22 cellular contexts compared by ENCODE assay signal in the genomic region with DNA sequence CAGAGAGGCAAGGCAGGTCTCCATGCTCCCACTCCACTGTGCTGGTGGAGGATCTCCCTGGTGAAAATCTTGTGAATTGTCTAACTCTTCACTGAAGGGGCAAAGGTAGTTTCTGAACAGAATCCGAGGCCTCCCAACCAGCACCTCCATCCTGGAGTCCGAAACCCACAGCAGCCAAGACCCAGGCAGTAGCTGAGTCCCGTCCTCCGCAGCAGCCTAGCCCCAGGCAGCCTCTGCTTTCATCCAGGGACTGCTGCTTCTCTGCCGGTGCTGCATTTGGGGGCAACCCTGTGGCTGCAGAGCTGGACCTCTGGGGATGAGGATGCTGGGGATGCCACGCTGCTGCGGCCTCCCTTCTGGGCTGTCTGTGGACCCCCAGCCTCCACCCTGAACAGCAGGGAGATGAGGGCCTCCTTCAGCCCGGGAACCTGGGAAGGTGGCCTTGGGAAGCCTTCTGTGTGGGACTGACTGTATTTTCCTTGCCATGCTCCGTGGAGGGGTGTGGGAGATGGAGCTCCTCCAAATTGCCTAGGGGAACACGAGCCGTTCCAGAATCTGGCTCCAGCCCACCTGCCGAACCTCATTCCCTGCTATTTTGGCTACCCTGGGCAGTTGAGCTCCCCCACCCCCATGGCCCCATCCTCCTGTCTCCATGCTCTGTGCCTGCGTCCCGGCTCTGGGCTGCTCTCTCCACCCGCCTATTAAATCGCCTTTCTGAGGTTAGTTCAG. TPM values are rescaled to one million over a fixed set of nuclear protein-coding genes. Genes with fewer than 3 reads are reported as not detected.
A peak's percentile ranks its signal among the peaks of the same experiment; 100 is the strongest.
DNase-seq lines count a peak whose midpoint lies in the region; ATAC-seq, FAIRE-seq and TF ChIP-seq lines count a peak whose summit lies in the region.
"Had no signal": no experiment of that assay in that cellular context is flagged by ENCODE, and none has a peak within 500 bp of the region (broad histone marks: within the 10 kb centered on the region; RNA-seq: fewer than 3 reads in every experiment).

No MANE protein-coding gene starts in this region.

- in situ Hi-C loops in gastrocnemius medialis (cut with MboI; ENCODE audit: low sequenced_read_pairs in 4 of 4), result loop anchor here (5.0 to 25.0 kb wide), 2 partner anchors 105 to 445 kb away; a partner anchor contains a TSS

- no peak overlapping the region for H3K4me2 ChIP-seq in H1 (ENCODE audit: insufficient read depth in 1 of 2, low read depth in 2 of 2, low read length in 2 of 2)
- H3K4me2 ChIP-seq in MM.1S (ENCODE audit: low read depth, low read length), result no peak overlapping the region

- H3K4me1 Mint-ChIP-seq in MCF 10A (ENCODE audit: insufficient read depth, unreplicated experiment) (peaks cover 7% of the 10 kb centered on the region), natural killer cell (peaks cover 0 to 6% of the 10 kb centered on the region in 2 donors)

- H3K79me1 ChIP-seq in H1 (ENCODE audit: low read depth, low read length), result no peaks in the 10 kb centered on the region

- H3F3A ChIP-seq in MM.1S (ENCODE audit: insufficient read depth, low read length), result no peaks in the 10 kb centered on the region

- H3K27me3 ChIP-seq in breast epithelium (no peaks in the 10 kb centered on the region), H1 (replicated peaks in 1 of 4; ENCODE audit: control insufficient read depth in 3 of 4, extremely low read depth in 1 of 4, insufficient read depth in 3 of 4, low read length in 3 of 4) (no peaks in the 10 kb centered on the region), gastrocnemius medialis (no peaks in the 10 kb centered on the region), MM.1S (replicated peaks; ENCODE audit: insufficient read depth, low read length) (no peaks in the 10 kb centered on the region)
- H3K27me3 ChIP-seq: neural progenitor cell, upper lobe of right lung had no signal

- no peak overlapping the region for H4K91ac ChIP-seq in H1 (replicated peaks; ENCODE audit: insufficient read length, low read length)

- H3K36me3 Mint-ChIP-seq in MCF 10A (ENCODE audit: insufficient read depth, unreplicated experiment) (no peaks in the 10 kb centered on the region), natural killer cell (no peaks in the 10 kb centered on the region)
- H3K36me3 Mint-ChIP-seq: activated naive CD4-positive, alpha-beta T cell treated with anti-CD3 and anti-CD28 coated beads, Interleukin-2, amount 50 U/mL, for 24 hours; memory B cell had no signal

- H2BK120ac ChIP-seq in H1 (replicated peaks; ENCODE audit: low read depth, low read length), result no peak overlapping the region

- TF ChIP-seq RAD21 in H1 (IDR thresholded peaks at IDR 0.05 in 1 of 2, conservative IDR thresholded peaks at IDR 0.05 in 1 of 2; ENCODE audit: low read depth in 2 of 2, low read length in 2 of 2), result no peak

- H3K79me2 ChIP-seq in H1 (ENCODE audit: control insufficient read depth in 1 of 2, insufficient read depth in 2 of 2, low read length in 2 of 2) (no peaks in the 10 kb centered on the region), MM.1S (ENCODE audit: low read length) (no peaks in the 10 kb centered on the region)

- DNase-seq in breast epithelium (ENCODE audit: low spot score in 2 of 2) (no peak), MCF 10A (ENCODE audit: unreplicated experiment) (no peak), H1 (ENCODE audit: low read depth in 1 of 2, low spot score in 2 of 2) (peak in 1 of 2 experiments; percentile 56), gastrocnemius medialis (no peak), natural killer cell (no peak), MM.1S (no peak)
- DNase-seq: NCI-H226, T1000, upper lobe of right lung had no signal

- H4K8ac ChIP-seq in H1 (ENCODE audit: extremely low read depth, insufficient read depth, low read length), result peak overlapping the region; percentile 20

- H2BK15ac ChIP-seq in H1 (ENCODE audit: low read length), result no peak overlapping the region

- no peak overlapping the region for H2AK5ac ChIP-seq in H1 (ENCODE audit: low read depth, low read length)

- H3K9me3 ChIP-seq in breast epithelium (no peaks in the 10 kb centered on the region), H1 (ENCODE audit: insufficient read depth in 2 of 2, low read depth in 1 of 2, low read length in 1 of 2) (no peaks in the 10 kb centered on the region), gastrocnemius medialis (no peaks in the 10 kb centered on the region), MM.1S (replicated peaks; ENCODE audit: insufficient read depth, low read length) (no peaks in the 10 kb centered on the region)
- H3K9me3 ChIP-seq: upper lobe of right lung had no signal

- H3K9me2 ChIP-seq in MM.1S (replicated peaks; ENCODE audit: insufficient read depth, low read length), result no peaks in the 10 kb centered on the region

- H3K18ac ChIP-seq in H1 (ENCODE audit: extremely low read depth, low read length), result no peak overlapping the region

- no peak overlapping the region for H2BK5ac ChIP-seq in H1 (ENCODE audit: low read depth, low read length)

- no peak overlapping the region for H3K27ac Mint-ChIP-seq in MCF 10A (ENCODE audit: low read depth, unreplicated experiment)
- H3K27ac Mint-ChIP-seq in natural killer cell, result no peak overlapping the region
- H3K27ac Mint-ChIP-seq: activated naive CD4-positive, alpha-beta T cell treated with anti-CD3 and anti-CD28 coated beads, Interleukin-2, amount 50 U/mL, for 24 hours; CD4-positive, alpha-beta T cell; effector memory CD8-positive, alpha-beta T cell; memory B cell had no signal

- no peak for TF ChIP-seq EP300 in H1 (IDR thresholded peaks at IDR 0.05; ENCODE audit: borderline replicate concordance in 1 of 2, low read depth in 2 of 2, low read length in 2 of 2)

- ATAC-seq in gastrocnemius medialis, result peak in 1 of 2 donors; percentile 3
- ATAC-seq in natural killer cell, result no peak
- no peak for ATAC-seq in GM19452 (IDR thresholded peaks at IDR 0.05; ENCODE audit: unreplicated experiment)
- ATAC-seq in HG02571 (IDR thresholded peaks at IDR 0.05; ENCODE audit: unreplicated experiment), result no peak

- H3K56ac ChIP-seq in H1 (replicated peaks; ENCODE audit: insufficient read length, low read depth, low read length), result no peak overlapping the region

- no peak overlapping the region for H4K5ac ChIP-seq in H1 (ENCODE audit: insufficient read length, low read depth, low read length)

- 78% methylated on average over 14 of the region's 16 CpGs; no CpG with 5 or more reads in 1 of the 2 experiments for WGBS in H1 (ENCODE audit: extremely low coverage in 1 of 2, insufficient coverage in 1 of 2, insufficient read length in 1 of 2, insufficient replicate concordance in 2 of 2, low coverage in 1 of 2, low lambda C conversion rate in 2 of 2, missing lambda C conversion rate in 1 of 2), 2 experiments

- no peak overlapping the region for H3K4ac ChIP-seq in H1 (replicated peaks; ENCODE audit: insufficient read length, low read depth, low read length)

- no peak for TF ChIP-seq CTCF in breast epithelium (IDR thresholded peaks at IDR 0.05)
- no peak for TF ChIP-seq CTCF in MCF 10A (IDR thresholded peaks at IDR 0.05; ENCODE audit: unreplicated experiment)
- TF ChIP-seq CTCF in H1 (IDR thresholded peaks at IDR 0.05; ENCODE audit: control extremely low read depth in 1 of 3, insufficient read depth in 1 of 3, low read depth in 1 of 3, low read length in 3 of 3), result no peak
- no peak for TF ChIP-seq CTCF in gastrocnemius medialis (IDR thresholded peaks at IDR 0.05 in 4 of 5, conservative IDR thresholded peaks at IDR 0.05 in 1 of 5)
- TF ChIP-seq CTCF in natural killer cell (IDR thresholded peaks at IDR 0.05), result no peak
- TF ChIP-seq CTCF in MM.1S (IDR thresholded peaks at IDR 0.05; ENCODE audit: low read length), result no peak

- no peak overlapping the region for H2BK20ac ChIP-seq in H1 (ENCODE audit: low read length)

- no peak overlapping the region for H2BK12ac ChIP-seq in H1 (ENCODE audit: low read depth, low read length)

- H3K27me3 Mint-ChIP-seq in MCF 10A (ENCODE audit: insufficient read depth, unreplicated experiment) (peaks cover 9% of the 10 kb centered on the region), natural killer cell (ENCODE audit: low read depth in 2 of 2) (peaks cover 0 to 5% of the 10 kb centered on the region in 2 donors)
- H3K27me3 Mint-ChIP-seq: activated naive CD4-positive, alpha-beta T cell treated with anti-CD3 and anti-CD28 coated beads, Interleukin-2, amount 50 U/mL, for 24 hours had no signal

- no TSS peak for BruUV-seq in MCF 10A (replicated peaks; lab: Mats Ljungman, UMichigan)

- H3K14ac ChIP-seq in H1 (ENCODE audit: insufficient read length), result no peak overlapping the region

- no peaks in the 10 kb centered on the region for H3K36me3 ChIP-seq in breast epithelium
- peaks cover 0 to 3% (median 0%) of the 10 kb centered on the region in 4 experiments; a peak in 2 of 8 replicates for H3K36me3 ChIP-seq in H1 (ENCODE audit: control insufficient read depth in 2 of 4, insufficient read depth in 4 of 4, low read length in 3 of 4)
- H3K36me3 ChIP-seq in gastrocnemius medialis, result no peaks in the 10 kb centered on the region
- no peaks in the 10 kb centered on the region for H3K36me3 ChIP-seq in MM.1S (replicated peaks; ENCODE audit: insufficient read depth, low read length)
- H3K36me3 ChIP-seq: neural progenitor cell, upper lobe of right lung had no signal

- TF ChIP-seq POLR2A in breast epithelium (IDR thresholded peaks at IDR 0.05) (no peak), H1 (IDR thresholded peaks at IDR 0.05; ENCODE audit: control extremely low read depth in 1 of 2, low read depth in 2 of 2, low read length in 2 of 2) (no peak), gastrocnemius medialis (IDR thresholded peaks at IDR 0.05) (no peak)

- H3K23me2 ChIP-seq in H1 (ENCODE audit: low read depth, low read length), result no peaks in the 10 kb centered on the region

- H3K9ac ChIP-seq in H1 (replicated peaks in 1 of 4; ENCODE audit: extremely low read depth in 1 of 4, low read depth in 3 of 4, low read length in 3 of 4) (no peak overlapping the region), MM.1S (ENCODE audit: low read length) (no peak overlapping the region)
- H3K9ac ChIP-seq: GM23248, neural progenitor cell had no signal

- H3K4me3 ChIP-seq in breast epithelium (peak overlapping the region in 1 of 3 donors; percentile 35), H1 (ENCODE audit: extremely low read depth in 1 of 4, insufficient read depth in 2 of 4, low read depth in 3 of 4, low read length in 4 of 4) (no peak overlapping the region), gastrocnemius medialis (peak overlapping the region in 3 of 4 donors; percentile 10 to 29 (median 18)), MM.1S (ENCODE audit: low read length) (no peak overlapping the region)
- H3K4me3 ChIP-seq: coronary artery, GM23248, K562, neural progenitor cell, upper lobe of right lung had no signal

- H3K4me3 Mint-ChIP-seq in MCF 10A (ENCODE audit: unreplicated experiment) (no peak overlapping the region), natural killer cell (no peak overlapping the region)
- H3K4me3 Mint-ChIP-seq: activated naive CD4-positive, alpha-beta T cell treated with anti-CD3 and anti-CD28 coated beads, Interleukin-2, amount 50 U/mL, for 24 hours; CD4-positive, alpha-beta T cell; effector memory CD8-positive, alpha-beta T cell; memory B cell had no signal

- H3K9me3 Mint-ChIP-seq in MCF 10A (ENCODE audit: unreplicated experiment) (no peaks in the 10 kb centered on the region), natural killer cell (no peaks in the 10 kb centered on the region)
- H3K9me3 Mint-ChIP-seq: activated naive CD4-positive, alpha-beta T cell treated with anti-CD3 and anti-CD28 coated beads, Interleukin-2, amount 50 U/mL, for 24 hours; CD4-positive, alpha-beta T cell; effector memory CD8-positive, alpha-beta T cell; memory B cell; neural progenitor cell had no signal

- POLR2A ChIA-PET in MCF 10A (lab: Yijun Ruan, JAX), result interaction anchor here (0.6 to 1.8 kb wide), 7 partner anchors 36 to 120 kb away, joined by 3 to 8 read pairs (median 3); partner anchors contain the start of gene GREB1
- POLR2A ChIA-PET in H1 (lab: Charles Lee; ENCODE audit: partially characterized antibody), result interaction anchor here (0.9 to 1.5 kb wide), 6 partner anchors 13 to 108 kb away, joined by 3 to 7 read pairs (median 4); no protein-coding TSS in a partner anchor

- intact Hi-C loops in breast epithelium (cut with DNase I; ENCODE audit: low total_unique reads) (loop anchor here (5.0 kb wide), 1 partner anchor 100 kb away; no protein-coding TSS in a partner anchor), MCF 10A (cut with micrococcal nuclease) (loop anchor here (5.0 kb wide), 1 partner anchor 750 kb away; no protein-coding TSS in a partner anchor), gastrocnemius medialis (cut with DNase I; ENCODE audit: low total_unique reads) (loop anchor here (5.0 kb wide), 2 partner anchors 165 to 450 kb away; a partner anchor contains a TSS), natural killer cell (cut with micrococcal nuclease) (loop anchor here (1.0 to 10.0 kb wide), 3 partner anchors 103 to 450 kb away; no protein-coding TSS in a partner anchor)

- H4K20me1 ChIP-seq in H1 (replicated peaks in 1 of 2; ENCODE audit: control insufficient read depth in 1 of 2, insufficient read depth in 2 of 2, low read length in 2 of 2) (no peaks in the 10 kb centered on the region), MM.1S (ENCODE audit: insufficient read depth, low read length) (no peaks in the 10 kb centered on the region)

- H3K4me1 ChIP-seq in breast epithelium (peaks cover 7 to 16% of the 10 kb centered on the region in 2 donors), H1 (replicated peaks in 1 of 4; ENCODE audit: control insufficient read depth in 3 of 4, insufficient read depth in 4 of 4, low read length in 3 of 4) (peaks cover 2 to 6% (median 5%) of the 10 kb centered on the region in 4 experiments; a peak in 5 of 7 replicates), gastrocnemius medialis (peaks cover 5 to 17% of the 10 kb centered on the region in 2 donors), MM.1S (ENCODE audit: low read length) (no peaks in the 10 kb centered on the region)
- H3K4me1 ChIP-seq: foreskin keratinocyte, upper lobe of right lung had no signal

- peak overlapping the region; percentile 56 to 91 for H3K27ac ChIP-seq in breast epithelium
- H3K27ac ChIP-seq in H1 (ENCODE audit: low read depth, low read length), result no peak overlapping the region
- H3K27ac ChIP-seq in gastrocnemius medialis, result peak overlapping the region; percentile 57 to 75 (median 60)
- H3K27ac ChIP-seq in MM.1S (ENCODE audit: low read length), result no peak overlapping the region
- H3K27ac ChIP-seq: coronary artery, foreskin keratinocyte, GM23248, neural progenitor cell, upper lobe of right lung had no signal

- no peak for FAIRE-seq in H1 (lab: Jason Lieb, UNC)
- FAIRE-seq: bronchial epithelial cell, D721Med had no signal

- no peak overlapping the region for H2AFZ ChIP-seq in H1 (ENCODE audit: low read length)
- no peak overlapping the region for H2AFZ ChIP-seq in MM.1S (ENCODE audit: low read length)
- H2AFZ ChIP-seq: GM23248, neural progenitor cell had no signal

- H3K23ac ChIP-seq in H1 (ENCODE audit: insufficient read length), result no peak overlapping the region

- CTCF ChIA-PET in MCF 10A (lab: Yijun Ruan, JAX) (interaction anchor here (0.5 to 9.6 kb wide), 58 partner anchors 9 to 473 kb away, joined by 3 to 299 read pairs (median 6); partner anchors contain the start of genes E2F6 and GREB1), H1 (lab: Charles Lee; ENCODE audit: partially characterized antibody) (interaction anchor here (0.6 to 19.6 kb wide), 50 partner anchors 9 to 765 kb away, joined by 3 to 558 read pairs (median 8); partner anchors contain the start of genes E2F6 and GREB1)

RNA-seq across cellular contexts. Expression of gene GREB1, which starts 48.1 kb away (rescaled TPM):
- total RNA-seq in breast epithelium (10 to 100 TPM in 2 of 3 donors, 1 to 10 TPM in 1; 5.4 to 83.6 (median 42.9) TPM), MCF 10A (2022) (1.7 and 2.3 TPM in 2 replicates), gastrocnemius medialis (1 to 10 TPM; 1.7 to 9.3 (median 2.6) TPM), natural killer cell (1 to 10 TPM in 2 of 3 donors, under 1 TPM in 1; 0.85 to 2.5 (median 2.4) TPM)
- total RNA-seq in H1 (2021; fragmentation: NEBNext Ultra II Directional; extraction: Animal tissue kit (Norgen Biotek cat#: 25700)), result 41.7 and 43.4 TPM in 2 replicates
- polyA plus RNA-seq in H1 (2011; rRNA removed), result 7.9 and 13.8 TPM in 2 replicates
- 9.9 TPM for polyA plus RNA-seq in H1 (2011; cell fraction: cytosol; rRNA removed)
- 22.7 TPM for polyA plus RNA-seq in H1 (2011; cell fraction: nucleus; rRNA removed)
- 14.3 to 18.0 TPM (median 16.3 TPM) in 4 replicates for polyA plus RNA-seq in H1 (2012, experiment 1 of 2)
- polyA plus RNA-seq in H1 (2012, experiment 2 of 2), result 8.5 TPM
- 16.9 TPM for polyA plus RNA-seq in H1 (2013, experiment 1 of 2)
- polyA plus RNA-seq in H1 (2013, experiment 2 of 2), result 15.7 TPM
- polyA minus RNA-seq in H1 (2011; rRNA and poly(A)+ RNA removed), result 23.1 and 26.4 TPM in 2 replicates
- 13.1 TPM for polyA minus RNA-seq in H1 (2011; cell fraction: cytosol; rRNA and poly(A)+ RNA removed)
- polyA minus RNA-seq in H1 (2011; cell fraction: nucleus; rRNA and poly(A)+ RNA removed), result 21.8 TPM
- total RNA-seq: GM23248 had no signal
- polyA plus RNA-seq: foreskin keratinocyte, GM23248 had no signal

Comparison
In these comparisons a context has a peak if more than half of its experiments do, and no peak if none do; other contexts are left out.
1. H3K27ac ChIP-seq: peak in breast epithelium (2 of 2) and gastrocnemius medialis (4 of 4); none in H1 (single experiment) and MM.1S (single experiment).
2. H3K4me3 ChIP-seq: peak in gastrocnemius medialis (3 of 4); none in H1 (0 of 4) and MM.1S (single experiment).